In genomic region chr13:97848886-97849285, GRCh38 we compare ENCODE assay signal across 15 cellular contexts.
"Had no signal": no experiment of that assay in that cellular context is flagged by ENCODE, and none has a peak within 500 bp of the region (broad histone marks: within the 10 kb centered on the region; RNA-seq: fewer than 3 reads in every experiment).

No MANE protein-coding gene starts in this region.

- H3K4me3 ChIP-seq: body of pancreas, gastrocnemius medialis, heart left ventricle, suprapubic skin had no signal

- H3K4me1 ChIP-seq: body of pancreas, gastrocnemius medialis, suprapubic skin had no signal

- H3K36me3 ChIP-seq: gastrocnemius medialis, heart left ventricle, suprapubic skin had no signal

- H3K9me3 ChIP-seq: body of pancreas, gastrocnemius medialis, heart left ventricle, suprapubic skin had no signal

- H3K27ac ChIP-seq: body of pancreas, gastrocnemius medialis, heart left ventricle, suprapubic skin had no signal

- H3K27me3 ChIP-seq: body of pancreas, gastrocnemius medialis, heart left ventricle, suprapubic skin had no signal

- ATAC-seq: activated CD8-positive, alpha-beta T cell treated with anti-CD3 and anti-CD28 coated beads for 36 hours; activated T-helper 17 cell treated with anti-CD3 and anti-CD28 coated beads, Interleukin-2, amount 50 U/mL, for 72 hours; body of pancreas; gastrocnemius medialis had no signal

- FAIRE-seq: small intestine had no signal

- DNase-seq: activated CD4-positive, CD25-positive, alpha-beta regulatory T cell; activated CD8-positive, alpha-beta T cell treated with anti-CD3 and anti-CD28 coated beads for 36 hours; activated naive CD4-positive, alpha-beta T cell; activated T-cell treated with anti-CD3 and anti-CD28 coated beads, Interleukin-2, amount 50 U/mL, for 1 hour; body of pancreas; caudate nucleus; gastrocnemius medialis; heart left ventricle; naive B cell; right cardiac atrium; small intestine; stimulated activated CD4-positive, alpha-beta T cell treated with anti-CD3 and anti-CD28 coated beads, Interleukin-4, amount 100 ng/mL, for 1 hour; stimulated activated naive CD8-positive, alpha-beta T cell treated with anti-CD3 and anti-CD28 coated beads, Interleukin-15, amount 100 ng/mL, for 72 hours had no signal
